In genomic region chr19:38602856-38603255, GRCh38 we compare ENCODE assay signal across 1 cellular context. TPM values are rescaled to one million over a fixed set of nuclear protein-coding genes. Genes with fewer than 3 reads are reported as not detected.
"Had no signal": no experiment of that assay in that cellular context is flagged by ENCODE, and none has a peak within 500 bp of the region (broad histone marks: within the 10 kb centered on the region; RNA-seq: fewer than 3 reads in every experiment).

No MANE protein-coding gene starts in this region.

RNA-seq across cellular contexts. Expression of gene MAP4K1, which starts 14.9 kb away (rescaled TPM):
- total RNA-seq: GM23248 had no signal
